ENCODE assay signal across 8 cellular contexts in genomic region chr19:38869160-38869835, GRCh38. TPM values are rescaled to one million over a fixed set of nuclear protein-coding genes. Genes with fewer than 3 reads are reported as not detected.
DNase-seq lines count a peak whose midpoint lies in the region; ATAC-seq and TF ChIP-seq lines count a peak whose summit lies in the region.

No MANE protein-coding gene starts in this region.

- TF ChIP-seq POLR2A in body of pancreas (IDR thresholded peaks at IDR 0.05) = no peak

- DNase-seq in Right ventricle myocardium inferior (ENCODE audit: missing footprints) = peak; percentile 69
- DNase-seq in cardiac septum (ENCODE audit: low spot score) = no peak
- peak; percentile 37 to 59 (median 50) for DNase-seq in body of pancreas
- no peak for DNase-seq in left lobe of liver (ENCODE audit: low spot score)
- no peak for DNase-seq in pons (ENCODE audit: low spot score)
- DNase-seq in kidney tubule cell (ENCODE audit: low spot score) = no peak

- H3K27me3 ChIP-seq in body of pancreas = no peaks in the 10 kb centered on the region
- H3K27me3 ChIP-seq in stomach smooth muscle (ENCODE audit: control insufficient read depth in 1 of 2, insufficient read depth in 2 of 2, low read length in 2 of 2) = no peaks in the 10 kb centered on the region

- 3 to 6% methylated on average over 8 to 25 of the region's 34 CpGs for WGBS in body of pancreas, 2 donors

- H3K9me3 ChIP-seq in body of pancreas (no peaks in the 10 kb centered on the region), stomach smooth muscle (ENCODE audit: control insufficient read depth in 2 of 2, low read length in 2 of 2) (no peaks in the 10 kb centered on the region)

- H3K36me3 ChIP-seq in body of pancreas (replicated peaks in 1 of 2; ENCODE audit: insufficient read depth in 1 of 2, low read depth in 2 of 2) = no peaks in the 10 kb centered on the region
- H3K36me3 ChIP-seq in stomach smooth muscle (ENCODE audit: control insufficient read depth in 2 of 2, insufficient read depth in 2 of 2, low read length in 2 of 2) = no peaks in the 10 kb centered on the region

- peak overlapping the region in 3 of 4 donors; percentile 27 to 69 (median 28) for H3K27ac ChIP-seq in body of pancreas
- H3K27ac ChIP-seq in stomach smooth muscle (ENCODE audit: low read length) = no peak overlapping the region

- ATAC-seq in Right ventricle myocardium inferior (no peak), body of pancreas (peak; percentile 30), left lobe of liver (peak; percentile 7), GM21360 (IDR thresholded peaks at IDR 0.05; ENCODE audit: unreplicated experiment) (no peak)

- intact Hi-C loops in Right ventricle myocardium inferior (cut with DNase I) = no loop called here
- intact Hi-C loops in cardiac septum (cut with DNase I) = no loop called here
- intact Hi-C loops in body of pancreas (cut with DNase I) = no loop called here

- H3K4me1 ChIP-seq in body of pancreas = peaks cover 30% of the 10 kb centered on the region
- peaks cover 15% of the 10 kb centered on the region for H3K4me1 ChIP-seq in stomach smooth muscle (ENCODE audit: control insufficient read depth, insufficient read depth, low read length)

- TF ChIP-seq CTCF in body of pancreas (IDR thresholded peaks at IDR 0.05) = no peak

- peak overlapping the region; percentile 55 to 72 for H3K9ac ChIP-seq in stomach smooth muscle (ENCODE audit: low read length in 2 of 2)

- H3K4me3 ChIP-seq in body of pancreas (peak overlapping the region; percentile 40 to 56), stomach smooth muscle (ENCODE audit: low read length in 2 of 2) (peak overlapping the region; percentile 76 to 87)

RNA-seq across cellular contexts. Expression of gene RINL, which starts 8.8 kb away (rescaled TPM):
- total RNA-seq in Right ventricle myocardium inferior (4.1 TPM), cardiac septum (2.0 TPM), body of pancreas (10 to 100 TPM in 1 of 2 donors, 1 to 10 TPM in 1; 6.9 to 13.7 TPM), left lobe of liver (5.6 TPM)

RNA-seq across cellular contexts. Expression of gene HNRNPL, which starts 19.5 kb away (rescaled TPM):
- total RNA-seq in Right ventricle myocardium inferior = 184 TPM
- 136 TPM for total RNA-seq in cardiac septum
- total RNA-seq in body of pancreas = 100 to 1,000 TPM in 1 of 2 donors, 10 to 100 TPM in 1; 80.4 to 139 TPM
- total RNA-seq in left lobe of liver = 93.1 TPM

RNA-seq across cellular contexts. Expression of gene SIRT2, which starts 30.1 kb away (rescaled TPM):
- total RNA-seq in Right ventricle myocardium inferior (99.8 TPM), cardiac septum (49.6 TPM), body of pancreas (10 to 100 TPM; 33.2 to 39.6 TPM), left lobe of liver (31.2 TPM)

RNA-seq across cellular contexts. Expression of gene NFKBIB, which starts 30.5 kb away (rescaled TPM):
- total RNA-seq in Right ventricle myocardium inferior = 17.9 TPM
- total RNA-seq in cardiac septum = 22.0 TPM
- 10 to 100 TPM in 1 of 2 donors, 1 to 10 TPM in 1; 7.8 to 28.3 TPM for total RNA-seq in body of pancreas
- 19.0 TPM for total RNA-seq in left lobe of liver

RNA-seq across cellular contexts. Expression of gene ECH1, which starts 37.7 kb away (rescaled TPM):
- total RNA-seq in Right ventricle myocardium inferior (1,308 TPM), cardiac septum (377 TPM), body of pancreas (10 to 100 TPM; 87.4 to 93.3 TPM), left lobe of liver (439 TPM)

Comparison
In these comparisons a context has a peak if more than half of its experiments do, and no peak if none do; other contexts are left out.
1. DNase-seq: peak in Right ventricle myocardium inferior (single experiment) and body of pancreas (4 of 4); none in cardiac septum (single experiment), left lobe of liver (single experiment), pons (single experiment) and kidney tubule cell (single experiment).
2. ATAC-seq: peak in body of pancreas (single experiment) and left lobe of liver (single experiment); none in Right ventricle myocardium inferior (single experiment) and GM21360 (single experiment).